In genomic region chr11:2444301-2445106, GRCh38 we compare ENCODE assay signal across 9 cellular contexts. TPM values are rescaled to one million over a fixed set of nuclear protein-coding genes. Genes with fewer than 3 reads are reported as not detected.
DNase-seq lines count a peak whose midpoint lies in the region; ATAC-seq and TF ChIP-seq lines count a peak whose summit lies in the region.
"Had no signal": no experiment of that assay in that cellular context is flagged by ENCODE, and none has a peak within 500 bp of the region (broad histone marks: within the 10 kb centered on the region; RNA-seq: fewer than 3 reads in every experiment).

Gene KCNQ1, plus strand, starts transcription at chr11:2445008. Its CDS starts 91 bp downstream, at chr11:2445099.
Gene TRPM5, minus strand, starts transcription at chr11:2444514. Its CDS starts 21,478 bp downstream, at chr11:2423036.

- H3K4me3 Mint-ChIP-seq in CD8-positive, alpha-beta T cell: peak within 1 kb of the TSS; percentile 91
- H3K4me3 Mint-ChIP-seq in activated CD8-positive, alpha-beta memory T cell treated with anti-CD3 and anti-CD28 coated beads, Interleukin-2, amount 10 ng/mL, durations not matched to agents 7 days and 5 days: peak within 1 kb of the TSS; percentile 74
- H3K4me3 Mint-ChIP-seq in osteocyte (ENCODE audit: unreplicated experiment): peak within 1 kb of the TSS; percentile 20

- H3K27ac ChIP-seq in CD8-positive, alpha-beta T cell (ENCODE audit: low read depth, low read length): peak within 1 kb of the TSS; percentile 35
- H3K27ac ChIP-seq in esophagus (ENCODE audit: low read depth in 2 of 2, low read length in 1 of 2): no peak within 1 kb of the TSS
- peak within 1 kb of the TSS; percentile 42 for H3K27ac ChIP-seq in thymus (ENCODE audit: low read depth)

- peak; percentile 62 for ATAC-seq in CD8-positive, alpha-beta T cell
- ATAC-seq in activated CD8-positive, alpha-beta memory T cell treated with anti-CD3 and anti-CD28 coated beads, Interleukin-2, amount 10 ng/mL, durations not matched to agents 7 days and 5 days: peak; percentile 79
- ATAC-seq in GM19463 (IDR thresholded peaks at IDR 0.05; ENCODE audit: unreplicated experiment): no peak

- peak within 1 kb of the TSS; percentile 53 for H3K4me3 ChIP-seq in CD8-positive, alpha-beta T cell (ENCODE audit: low read depth, low read length)
- peak within 1 kb of the TSS; percentile 41 to 44 for H3K4me3 ChIP-seq in esophagus (ENCODE audit: low read depth in 1 of 2, low read length in 2 of 2)
- H3K4me3 ChIP-seq in thymus (ENCODE audit: low read length): peak within 1 kb of the TSS; percentile 53

- H3K4me1 Mint-ChIP-seq in CD8-positive, alpha-beta T cell (ENCODE audit: low read depth): peaks cover 41% of the 10 kb centered on the region
- peaks cover 30% of the 10 kb centered on the region for H3K4me1 Mint-ChIP-seq in activated CD8-positive, alpha-beta memory T cell treated with anti-CD3 and anti-CD28 coated beads, Interleukin-2, amount 10 ng/mL, durations not matched to agents 7 days and 5 days
- no peaks in the 10 kb centered on the region for H3K4me1 Mint-ChIP-seq in osteocyte (ENCODE audit: unreplicated experiment)

- POLR2A ChIA-PET in CD8-positive, alpha-beta T cell (lab: Charles Lee): interaction anchor here (1.0 to 2.0 kb wide), 3 partner anchors 20 to 545 kb away, joined by 3 to 5 read pairs (median 3); no protein-coding TSS in a partner anchor

- TF ChIP-seq CTCF in CD8-positive, alpha-beta T cell (IDR thresholded peaks at IDR 0.05): no peak
- TF ChIP-seq CTCF in osteocyte (IDR thresholded peaks at IDR 0.05): no peak

- H3K27me3 Mint-ChIP-seq in CD8-positive, alpha-beta T cell (ENCODE audit: low read depth): no peaks in the 10 kb centered on the region
- peaks cover 23% of the 10 kb centered on the region for H3K27me3 Mint-ChIP-seq in activated CD8-positive, alpha-beta memory T cell treated with anti-CD3 and anti-CD28 coated beads, Interleukin-2, amount 10 ng/mL, durations not matched to agents 7 days and 5 days
- H3K27me3 Mint-ChIP-seq in osteocyte (ENCODE audit: unreplicated experiment): peaks cover 39% of the 10 kb centered on the region

- H3K27ac Mint-ChIP-seq in CD8-positive, alpha-beta T cell: peak within 1 kb of the TSS; percentile 88
- H3K27ac Mint-ChIP-seq in activated CD8-positive, alpha-beta memory T cell treated with anti-CD3 and anti-CD28 coated beads, Interleukin-2, amount 10 ng/mL, durations not matched to agents 7 days and 5 days: no peak within 1 kb of the TSS
- H3K27ac Mint-ChIP-seq in osteocyte (ENCODE audit: unreplicated experiment): no peak within 1 kb of the TSS

- H3K9me3 ChIP-seq in CD8-positive, alpha-beta T cell (ENCODE audit: low read length): no peaks in the 10 kb centered on the region
- H3K9me3 ChIP-seq in esophagus (ENCODE audit: control insufficient read depth in 2 of 2, insufficient read depth in 1 of 2, low read depth in 1 of 2, low read length in 1 of 2): peaks cover 0 to 4% of the 10 kb centered on the region in 2 donors
- H3K9me3 ChIP-seq in thymus (ENCODE audit: control insufficient read depth): no peaks in the 10 kb centered on the region

- CTCF ChIA-PET in CD8-positive, alpha-beta T cell (lab: Charles Lee): interaction anchor here (1.2 to 8.0 kb wide), 6 partner anchors 22 to 447 kb away, joined by 3 to 53 read pairs (median 4); partner anchors contain the start of gene TSSC4
- CTCF ChIA-PET in activated CD8-positive, alpha-beta memory T cell treated with anti-CD3 and anti-CD28 coated beads, Interleukin-2, amount 10 ng/mL, durations not matched to agents 7 days and 5 days (lab: Charles Lee): interaction anchor here (1.1 to 1.6 kb wide), 4 partner anchors 23 to 792 kb away, joined by 3 to 8 read pairs (median 4); no protein-coding TSS in a partner anchor

- peaks cover 3% of the 10 kb centered on the region for H3K36me3 Mint-ChIP-seq in CD8-positive, alpha-beta T cell
- H3K36me3 Mint-ChIP-seq in activated CD8-positive, alpha-beta memory T cell treated with anti-CD3 and anti-CD28 coated beads, Interleukin-2, amount 10 ng/mL, durations not matched to agents 7 days and 5 days: no peaks in the 10 kb centered on the region
- peaks cover 2% of the 10 kb centered on the region for H3K36me3 Mint-ChIP-seq in osteocyte (ENCODE audit: unreplicated experiment)

- H3K4me1 ChIP-seq in CD8-positive, alpha-beta T cell (ENCODE audit: insufficient read depth, low read length): peaks cover 51% of the 10 kb centered on the region
- H3K4me1 ChIP-seq in esophagus (ENCODE audit: control insufficient read depth in 2 of 2, insufficient read depth in 2 of 2, low read length in 1 of 2) (peaks cover 7 to 10% of the 10 kb centered on the region in 2 donors), thymus (ENCODE audit: control insufficient read depth, insufficient read depth, low read length) (peaks cover 18% of the 10 kb centered on the region)

- 0 to 1% methylated on average over 14 to 74 of the region's 76 CpGs for WGBS in esophagus, 2 donors
- under 1% methylated on average over 73 of the region's 76 CpGs for WGBS in thymus

- no peaks in the 10 kb centered on the region for H3K27me3 ChIP-seq in CD8-positive, alpha-beta T cell (ENCODE audit: insufficient read depth, low read length)
- H3K27me3 ChIP-seq in esophagus (ENCODE audit: control insufficient read depth in 1 of 2, insufficient read depth in 2 of 2, low read length in 2 of 2): no peaks in the 10 kb centered on the region
- H3K27me3 ChIP-seq in thymus (ENCODE audit: control insufficient read depth, insufficient read depth): peaks cover 15% of the 10 kb centered on the region

- no peaks in the 10 kb centered on the region for H3K36me3 ChIP-seq in CD8-positive, alpha-beta T cell (ENCODE audit: insufficient read depth, low read length)
- no peaks in the 10 kb centered on the region for H3K36me3 ChIP-seq in esophagus (ENCODE audit: control insufficient read depth in 2 of 2, insufficient read depth in 2 of 2, low read length in 1 of 2)
- H3K36me3 ChIP-seq in thymus (ENCODE audit: control insufficient read depth, insufficient read depth): no peaks in the 10 kb centered on the region

- intact Hi-C loops in CD8-positive, alpha-beta T cell (cut with DNase I, micrococcal nuclease): loop anchor here (1.0 to 5.0 kb wide), 6 partner anchors 22 to 448 kb away; partner anchors contain the start of genes CDKN1C (in 1 of the 2) and TSSC4 (in 1 of the 2)

- no peaks in the 10 kb centered on the region for H3K9me3 Mint-ChIP-seq in CD8-positive, alpha-beta T cell
- H3K9me3 Mint-ChIP-seq in activated CD8-positive, alpha-beta memory T cell treated with anti-CD3 and anti-CD28 coated beads, Interleukin-2, amount 10 ng/mL, durations not matched to agents 7 days and 5 days (ENCODE audit: low read depth): no peaks in the 10 kb centered on the region
- H3K9me3 Mint-ChIP-seq in osteocyte (ENCODE audit: unreplicated experiment): peaks cover 6% of the 10 kb centered on the region

- peak; percentile 52 to 83 (median 69) for DNase-seq in CD8-positive, alpha-beta T cell
- DNase-seq in NCI-H146 (lab: John Stamatoyannopoulos, UW) (peak; percentile 90), osteocyte (ENCODE audit: extremely low spot score, unreplicated experiment) (no peak), occipital lobe (lab: John Stamatoyannopoulos, UW) (no peak)
- peak; percentile 69 for DNase-seq in activated CD8-positive, alpha-beta memory T cell treated with anti-CD3 and anti-CD28 coated beads, Interleukin-2, amount 10 ng/mL, durations not matched to agents 7 days and 5 days

RNA-seq across cellular contexts. Expression of gene KCNQ1, which starts in this region (rescaled TPM):
- total RNA-seq in CD8-positive, alpha-beta T cell: 10 to 100 TPM; 24.9 to 25.7 TPM
- total RNA-seq in activated CD8-positive, alpha-beta memory T cell treated with anti-CD3 and anti-CD28 coated beads, Interleukin-2, amount 10 ng/mL, durations not matched to agents 7 days and 5 days: 1 to 10 TPM; 4.3 to 9.2 TPM
- polyA plus RNA-seq in esophagus (under 1 TPM; 0.31 to 0.52 TPM), thymus (3.7 TPM)
- total RNA-seq in osteocyte (0.16 TPM in 1 of 2 replicates, not detected in the other), occipital lobe (0.31 TPM)

RNA-seq across cellular contexts. Expression of gene TRPM5, which starts in this region (rescaled TPM):
- under 1 TPM; 0.60 to 0.64 TPM for total RNA-seq in CD8-positive, alpha-beta T cell
- not detected for total RNA-seq in activated CD8-positive, alpha-beta memory T cell treated with anti-CD3 and anti-CD28 coated beads, Interleukin-2, amount 10 ng/mL, durations not matched to agents 7 days and 5 days
- polyA plus RNA-seq in esophagus (under 1 TPM in 1 of 2 donors, not detected in 1; 0.01 TPM), thymus (0.55 TPM)
- total RNA-seq in osteocyte (not detected in 2 replicates), occipital lobe (not detected)
- total RNA-seq: epithelial cell of proximal tubule had no signal

Comparison
In these comparisons a context has a peak if more than half of its experiments do, and no peak if none do; other contexts are left out.
1. DNase-seq: peak in CD8-positive, alpha-beta T cell (7 of 7), NCI-H146 (single experiment) and activated CD8-positive, alpha-beta memory T cell treated with anti-CD3 and anti-CD28 coated beads, Interleukin-2, amount 10 ng/mL, durations not matched to agents 7 days and 5 days (single experiment); none in osteocyte (single experiment) and occipital lobe (single experiment).
2. H3K27ac ChIP-seq: peak in CD8-positive, alpha-beta T cell (single experiment) and thymus (single experiment); none in esophagus (0 of 2).
3. H3K4me3 Mint-ChIP-seq: peak in every context shown above with its lines; median percentile 91 in CD8-positive, alpha-beta T cell; 74 in activated CD8-positive, alpha-beta memory T cell treated with anti-CD3 and anti-CD28 coated beads, Interleukin-2, amount 10 ng/mL, durations not matched to agents 7 days and 5 days; 20 in osteocyte.
4. Peak in every context shown above with its lines, with median percentiles within 50 percentile points of each other: H3K4me3 ChIP-seq.